Comparison of ENCODE assay signal across 1 cellular context in the genomic region with DNA sequence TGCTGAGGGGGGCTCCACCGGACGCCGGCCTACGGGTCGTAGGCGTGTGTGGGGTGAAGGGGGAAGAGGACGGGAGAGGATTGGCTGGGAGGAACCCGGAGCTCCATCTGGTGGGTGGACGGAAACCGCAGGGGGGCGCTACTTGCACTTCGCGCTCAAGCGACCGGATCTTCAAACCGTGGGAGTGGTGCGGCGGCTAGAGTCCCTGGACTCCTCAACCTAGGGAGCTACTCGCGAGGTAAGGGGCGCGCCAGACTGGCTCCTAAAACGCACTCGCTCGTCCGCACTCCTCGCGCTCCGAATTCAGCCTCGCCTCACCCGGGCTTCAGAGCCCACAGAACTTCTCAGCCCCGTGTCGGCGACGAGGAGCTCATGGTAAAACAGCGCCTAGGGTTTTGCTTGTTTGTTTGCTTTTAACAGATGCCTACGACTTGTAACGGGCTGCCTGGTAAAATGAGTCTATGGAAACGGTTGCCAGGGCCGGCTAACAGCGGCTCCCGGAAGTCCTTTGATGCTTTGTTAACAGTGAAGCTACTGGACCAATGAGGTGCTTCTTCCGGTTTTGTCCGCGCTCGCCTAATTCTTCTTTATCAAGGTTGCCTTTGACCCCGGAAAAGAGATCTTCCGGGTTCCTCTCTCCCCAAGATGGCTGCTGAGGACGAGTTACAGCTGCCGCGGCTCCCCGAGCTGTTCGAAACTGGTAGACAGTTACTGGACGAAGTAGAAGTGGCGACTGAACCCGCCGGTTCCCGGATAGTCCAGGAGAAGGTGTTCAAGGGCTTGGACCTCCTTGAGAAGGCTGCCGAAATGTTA.
TF ChIP-seq lines count a peak whose summit lies in the region.

IGBP1 (plus strand) TSS at position 145 of the 813 bp plus-strand sequence; CDS start at position 646, 501 bp downstream.

TF ChIP-seq in HepG2, 621 proteins besides CTCF, POLR2A, EP300 and RAD21 (continued from another document and continues in another):
- TF ChIP-seq GMEB1 (CRISPR knock-in tag; IDR thresholded peaks at IDR 0.05; ENCODE audit: borderline replicate concordance): no peak
- TF ChIP-seq SMC3 (IDR thresholded peaks at IDR 0.05; ENCODE audit: low read length): no peak
- TF ChIP-seq ZNF329 (CRISPR knock-in tag; IDR thresholded peaks at IDR 0.05; ENCODE audit: low read depth): no peak
- no peak for TF ChIP-seq PLRG1 (conservative IDR thresholded peaks at IDR 0.05)
- no peak for TF ChIP-seq HMGA1 (CRISPR knock-in tag; conservative IDR thresholded peaks at IDR 0.05)
- TF ChIP-seq ZFP82 (CRISPR knock-in tag; IDR thresholded peaks at IDR 0.05; ENCODE audit: borderline replicate concordance): no peak
- TF ChIP-seq ZNF547 (CRISPR knock-in tag; IDR thresholded peaks at IDR 0.05): 0 out of 2 replicates have a peak, but pooled peaks have one; percentile 21
- no peak for TF ChIP-seq ZNF570 (CRISPR knock-in tag; IDR thresholded peaks at IDR 0.05; ENCODE audit: borderline replicate concordance)
- TF ChIP-seq ZBTB8A (CRISPR knock-in tag; IDR thresholded peaks at IDR 0.05; ENCODE audit: borderline replicate concordance, low read depth): no peak
- TF ChIP-seq ZEB1 (IDR thresholded peaks at IDR 0.05; ENCODE audit: insufficient replicate concordance, low read depth): no peak
- no peak for TF ChIP-seq TEAD3 (CRISPR knock-in tag; optimal IDR thresholded peaks at IDR 0.05; ENCODE audit: borderline replicate concordance)
- no peak for TF ChIP-seq ZNF431 (CRISPR knock-in tag; IDR thresholded peaks at IDR 0.05; ENCODE audit: borderline replicate concordance, low read depth)
- TF ChIP-seq PHF21A (CRISPR knock-in tag; IDR thresholded peaks at IDR 0.05): peak; percentile 48; the same call in 1 of the 2 replicates
- TF ChIP-seq ZNF761 (CRISPR knock-in tag; conservative IDR thresholded peaks at IDR 0.05): no peak
- TF ChIP-seq ZNF18 (CRISPR knock-in tag; IDR thresholded peaks at IDR 0.05; ENCODE audit: insufficient replicate concordance): no peak
- TF ChIP-seq, protein P1, sequence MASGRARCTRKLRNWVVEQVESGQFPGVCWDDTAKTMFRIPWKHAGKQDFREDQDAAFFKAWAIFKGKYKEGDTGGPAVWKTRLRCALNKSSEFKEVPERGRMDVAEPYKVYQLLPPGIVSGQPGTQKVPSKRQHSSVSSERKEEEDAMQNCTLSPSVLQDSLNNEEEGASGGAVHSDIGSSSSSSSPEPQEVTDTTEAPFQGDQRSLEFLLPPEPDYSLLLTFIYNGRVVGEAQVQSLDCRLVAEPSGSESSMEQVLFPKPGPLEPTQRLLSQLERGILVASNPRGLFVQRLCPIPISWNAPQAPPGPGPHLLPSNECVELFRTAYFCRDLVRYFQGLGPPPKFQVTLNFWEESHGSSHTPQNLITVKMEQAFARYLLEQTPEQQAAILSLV (CRISPR knock-in tag; IDR thresholded peaks at IDR 0.05; ENCODE audit: borderline replicate concordance): no peak
- no peak for TF ChIP-seq CBX1 (IDR thresholded peaks at IDR 0.05; ENCODE audit: low read depth)
- TF ChIP-seq MBD4 (IDR thresholded peaks at IDR 0.05; ENCODE audit: borderline replicate concordance, low read length): no peak
- TF ChIP-seq EED (CRISPR knock-in tag; IDR thresholded peaks at IDR 0.05): no peak
- 0 out of 2 replicates have a peak, but pooled peaks have one; percentile 21 for TF ChIP-seq ZNF639 (CRISPR knock-in tag; conservative IDR thresholded peaks at IDR 0.05)
- no peak for TF ChIP-seq FOSL1 (CRISPR knock-in tag; IDR thresholded peaks at IDR 0.05; ENCODE audit: borderline replicate concordance)
- TF ChIP-seq GATAD1 (CRISPR knock-in tag; IDR thresholded peaks at IDR 0.05): peak; percentile 78
- no peak for TF ChIP-seq FOXO1 (CRISPR knock-in tag; IDR thresholded peaks at IDR 0.05)
- TF ChIP-seq RELA (CRISPR knock-in tag; IDR thresholded peaks at IDR 0.05): no peak
- no peak for TF ChIP-seq NRL (CRISPR knock-in tag; IDR thresholded peaks at IDR 0.05; ENCODE audit: borderline replicate concordance)
- no peak for TF ChIP-seq WIZ (CRISPR knock-in tag; IDR thresholded peaks at IDR 0.05)
- TF ChIP-seq ZSCAN22 (CRISPR knock-in tag; IDR thresholded peaks at IDR 0.05): no peak
- TF ChIP-seq ZNF792 (CRISPR knock-in tag; IDR thresholded peaks at IDR 0.05): no peak
- no peak for TF ChIP-seq SNRNP70 (IDR thresholded peaks at IDR 0.05; ENCODE audit: low read depth, low read length)
- TF ChIP-seq TCF7 (IDR thresholded peaks at IDR 0.05; ENCODE audit: low read depth): no peak
- TF ChIP-seq ZNF841 (CRISPR knock-in tag; IDR thresholded peaks at IDR 0.05; ENCODE audit: borderline replicate concordance): no peak
- TF ChIP-seq ZKSCAN8 (CRISPR knock-in tag; IDR thresholded peaks at IDR 0.05; ENCODE audit: borderline replicate concordance): no peak
- no peak for TF ChIP-seq ZNF331 (CRISPR knock-in tag; IDR thresholded peaks at IDR 0.05)
- TF ChIP-seq MXD1 (CRISPR knock-in tag; IDR thresholded peaks at IDR 0.05): no peak
- TF ChIP-seq ZNF430 (CRISPR knock-in tag; IDR thresholded peaks at IDR 0.05): no peak
- no peak for TF ChIP-seq ZNF441 (CRISPR knock-in tag; IDR thresholded peaks at IDR 0.05; ENCODE audit: borderline replicate concordance)
- TF ChIP-seq ZNF503 (CRISPR knock-in tag; IDR thresholded peaks at IDR 0.05): no peak
- TF ChIP-seq SP4 (CRISPR knock-in tag; IDR thresholded peaks at IDR 0.05): no peak
- no peak for TF ChIP-seq PRDM4 (CRISPR knock-in tag; IDR thresholded peaks at IDR 0.05; ENCODE audit: borderline replicate concordance)
- TF ChIP-seq, protein P2, sequence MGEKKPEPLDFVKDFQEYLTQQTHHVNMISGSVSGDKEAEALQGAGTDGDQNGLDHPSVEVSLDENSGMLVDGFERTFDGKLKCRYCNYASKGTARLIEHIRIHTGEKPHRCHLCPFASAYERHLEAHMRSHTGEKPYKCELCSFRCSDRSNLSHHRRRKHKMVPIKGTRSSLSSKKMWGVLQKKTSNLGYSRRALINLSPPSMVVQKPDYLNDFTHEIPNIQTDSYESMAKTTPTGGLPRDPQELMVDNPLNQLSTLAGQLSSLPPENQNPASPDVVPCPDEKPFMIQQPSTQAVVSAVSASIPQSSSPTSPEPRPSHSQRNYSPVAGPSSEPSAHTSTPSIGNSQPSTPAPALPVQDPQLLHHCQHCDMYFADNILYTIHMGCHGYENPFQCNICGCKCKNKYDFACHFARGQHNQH (CRISPR knock-in tag; IDR thresholded peaks at IDR 0.05): no peak
- no peak for TF ChIP-seq HMG20B (CRISPR knock-in tag; conservative IDR thresholded peaks at IDR 0.05)
- TF ChIP-seq RARA (CRISPR knock-in tag; IDR thresholded peaks at IDR 0.05): no peak
- TF ChIP-seq ZNF335 (CRISPR knock-in tag; IDR thresholded peaks at IDR 0.05): no peak
- TF ChIP-seq ZNF800 (CRISPR knock-in tag; IDR thresholded peaks at IDR 0.05): no peak
- TF ChIP-seq, protein P3, sequence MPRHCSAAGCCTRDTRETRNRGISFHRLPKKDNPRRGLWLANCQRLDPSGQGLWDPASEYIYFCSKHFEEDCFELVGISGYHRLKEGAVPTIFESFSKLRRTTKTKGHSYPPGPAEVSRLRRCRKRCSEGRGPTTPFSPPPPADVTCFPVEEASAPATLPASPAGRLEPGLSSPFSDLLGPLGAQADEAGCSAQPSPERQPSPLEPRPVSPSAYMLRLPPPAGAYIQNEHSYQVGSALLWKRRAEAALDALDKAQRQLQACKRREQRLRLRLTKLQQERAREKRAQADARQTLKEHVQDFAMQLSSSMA (CRISPR knock-in tag; IDR thresholded peaks at IDR 0.05): no peak
- TF ChIP-seq ZNF282 (IDR thresholded peaks at IDR 0.05; ENCODE audit: partially characterized antibody): no peak
- no peak for TF ChIP-seq NFE2L2 (IDR thresholded peaks at IDR 0.05; ENCODE audit: low read length)
- no peak for TF ChIP-seq MATR3 (CRISPR knock-in tag; IDR thresholded peaks at IDR 0.05)
- no peak for TF ChIP-seq ZNF101 (CRISPR knock-in tag; IDR thresholded peaks at IDR 0.05; ENCODE audit: borderline replicate concordance, low read depth)
- no peak for TF ChIP-seq SRSF9 (IDR thresholded peaks at IDR 0.05; ENCODE audit: borderline replicate concordance, insufficient read depth, low read depth, low read length, poor library complexity, severe bottlenecking)
- TF ChIP-seq THAP8 (CRISPR knock-in tag; IDR thresholded peaks at IDR 0.05; ENCODE audit: borderline replicate concordance): no peak
- no peak for TF ChIP-seq MBNL3 (CRISPR knock-in tag; conservative IDR thresholded peaks at IDR 0.05)
